Comparison of ENCODE assay signal across 24 cellular contexts in genomic region chr6:81896561-81896960, GRCh38.
A peak's percentile ranks its signal among the peaks of the same experiment; 100 is the strongest.
DNase-seq lines count a peak whose midpoint lies in the region; ATAC-seq and TF ChIP-seq lines count a peak whose summit lies in the region.
"Had no signal": no experiment of that assay in that cellular context is flagged by ENCODE, and none has a peak within 500 bp of the region (broad histone marks: within the 10 kb centered on the region; RNA-seq: fewer than 3 reads in every experiment).

No MANE protein-coding gene starts in this region.

- H2AFZ ChIP-seq in ACC112 (ENCODE audit: low read length, unreplicated experiment) (no peak overlapping the region), GM23248 (no peak overlapping the region)

- H3K27ac ChIP-seq in ACC112 (ENCODE audit: low read depth, low read length), result peak overlapping the region; percentile 53
- H3K27ac ChIP-seq in GM23248, result peak overlapping the region; percentile 49
- H3K27ac ChIP-seq in body of pancreas, result no peak overlapping the region
- H3K27ac ChIP-seq: BLaER1, epithelial cell of prostate, HL-60, psoas muscle had no signal

- peak overlapping the region in 1 of 5 experiments; percentile 18 for H3K4me3 Mint-ChIP-seq in brain
- H3K4me3 Mint-ChIP-seq in nephron progenitor cell, result no peak overlapping the region
- H3K4me3 Mint-ChIP-seq: activated CD8-positive, alpha-beta T cell treated with anti-CD3 and anti-CD28 coated beads, Interleukin-2, amount 10 ng/mL, durations not matched to agents 7 days and 5 days; activated naive CD8-positive, alpha-beta T cell had no signal

- peaks cover 41% of the 10 kb centered on the region for H3F3A ChIP-seq in GM23248 (ENCODE audit: insufficient read depth)

- H3K9me2 ChIP-seq in GM23248 (ENCODE audit: insufficient read depth), result no peaks in the 10 kb centered on the region

- intact Hi-C loops in posterior cingulate gyrus (cut with DNase I), result loop anchor here (10.0 kb wide), 1 partner anchor 142 kb away; the partner anchor contains the start of gene TENT5A
- intact Hi-C loops in body of pancreas (cut with DNase I), result no loop called here

- H3K36me3 ChIP-seq in ACC112 (ENCODE audit: insufficient read depth, low read length) (no peaks in the 10 kb centered on the region), GM23248 (ENCODE audit: low read depth) (no peaks in the 10 kb centered on the region), body of pancreas (replicated peaks in 1 of 2; ENCODE audit: insufficient read depth in 1 of 2, low read depth in 2 of 2) (no peaks in the 10 kb centered on the region)
- H3K36me3 ChIP-seq: ascending aorta, BLaER1, stomach, tibial artery had no signal

- no peaks in the 10 kb centered on the region for H4K20me1 ChIP-seq in GM23248 (ENCODE audit: insufficient read depth)
- H4K20me1 ChIP-seq: BLaER1 had no signal

- H3K9me3 Mint-ChIP-seq in brain, result peaks cover 0 to 5% (median 0%) of the 10 kb centered on the region in 5 experiments
- H3K9me3 Mint-ChIP-seq in nephron progenitor cell, result no peaks in the 10 kb centered on the region

- no peak overlapping the region for H3K9ac ChIP-seq in GM23248
- H3K9ac ChIP-seq: BLaER1 had no signal

- no peaks in the 10 kb centered on the region for H3K27me3 Mint-ChIP-seq in brain
- peaks cover 3% of the 10 kb centered on the region for H3K27me3 Mint-ChIP-seq in nephron progenitor cell (ENCODE audit: low read depth, poor library complexity)

- H3K79me2 ChIP-seq in ACC112 (ENCODE audit: control insufficient read depth, insufficient read depth, low read length, unreplicated experiment) (no peaks in the 10 kb centered on the region), GM23248 (ENCODE audit: insufficient read depth) (no peaks in the 10 kb centered on the region)

- H3K4me1 Mint-ChIP-seq in brain (peaks cover 10% of the 10 kb centered on the region), nephron progenitor cell (no peaks in the 10 kb centered on the region)

- peaks cover 33% of the 10 kb centered on the region for H3K4me1 ChIP-seq in ACC112 (ENCODE audit: control insufficient read depth, insufficient read depth, low read length, unreplicated experiment)
- H3K4me1 ChIP-seq in GM23248 (ENCODE audit: insufficient read depth), result peaks cover 60% of the 10 kb centered on the region
- H3K4me1 ChIP-seq in body of pancreas, result peaks cover 3% of the 10 kb centered on the region
- H3K4me1 ChIP-seq: BLaER1, psoas muscle had no signal

- no peak for TF ChIP-seq POLR2A in body of pancreas (IDR thresholded peaks at IDR 0.05)

- H3K27me3 ChIP-seq in ACC112 (ENCODE audit: insufficient read depth, low read length) (no peaks in the 10 kb centered on the region), GM23248 (replicated peaks; ENCODE audit: insufficient read depth) (no peaks in the 10 kb centered on the region), body of pancreas (no peaks in the 10 kb centered on the region)
- H3K27me3 ChIP-seq: ascending aorta, BLaER1, stomach, tibial artery had no signal

- WGBS in GM23248 (ENCODE audit: low coverage in 1 of 2, low lambda C conversion rate in 2 of 2, missing lambda C conversion rate in 2 of 2), 2 experiments, result 22 to 24% methylated on average over 2 of the region's 2 CpGs
- WGBS in body of pancreas, 2 donors, result 71 to 82% methylated on average over 2 of the region's 2 CpGs

- H3K4me3 ChIP-seq in ACC112 (ENCODE audit: low read depth, low read length) (no peak overlapping the region), GM23248 (no peak overlapping the region), body of pancreas (no peak overlapping the region)
- H3K4me3 ChIP-seq: ascending aorta, BLaER1, psoas muscle, stomach, tibial artery had no signal

- peak overlapping the region; percentile 26 for H3K4me2 ChIP-seq in GM23248 (ENCODE audit: unreplicated experiment)
- H3K4me2 ChIP-seq: BLaER1 had no signal

- TF ChIP-seq CTCF in brain (conservative IDR thresholded peaks at IDR 0.05) (no peak), nephron progenitor cell (IDR thresholded peaks at IDR 0.05) (no peak), body of pancreas (IDR thresholded peaks at IDR 0.05) (no peak)

- peak; percentile 67 for DNase-seq in GM23248
- DNase-seq in nephron progenitor cell, result no peak
- no peak for DNase-seq in posterior cingulate gyrus
- DNase-seq in body of pancreas, result no peak
- no peak for DNase-seq in MV-4-11 (lab: John Stamatoyannopoulos, UW)
- DNase-seq: activated CD8-positive, alpha-beta T cell treated with anti-CD3 and anti-CD28 coated beads, Interleukin-2, amount 10 ng/mL, durations not matched to agents 7 days and 5 days; effector CD4-positive, alpha-beta T cell; GF-D8; head of caudate nucleus; NCI-H1436 treated with DMSO at 0.1 percent for 48 hours; NCI-H2107; NCI-H446; psoas muscle; stomach; T-helper 2 cell; tibial artery had no signal

- peak overlapping the region in 3 of 5 experiments; percentile 29 to 76 (median 74) for H3K27ac Mint-ChIP-seq in brain
- H3K27ac Mint-ChIP-seq in nephron progenitor cell, result peak overlapping the region; percentile 46
- H3K27ac Mint-ChIP-seq: activated CD8-positive, alpha-beta T cell treated with anti-CD3 and anti-CD28 coated beads, Interleukin-2, amount 10 ng/mL, durations not matched to agents 7 days and 5 days; activated naive CD8-positive, alpha-beta T cell had no signal

- ATAC-seq in body of pancreas, result no peak
- ATAC-seq: activated CD8-positive, alpha-beta T cell treated with anti-CD3 and anti-CD28 coated beads, Interleukin-2, amount 10 ng/mL, durations not matched to agents 7 days and 5 days; HCT116; psoas muscle had no signal

- no peaks in the 10 kb centered on the region for H3K9me3 ChIP-seq in GM23248 (ENCODE audit: low read depth)
- no peaks in the 10 kb centered on the region for H3K9me3 ChIP-seq in body of pancreas
- H3K9me3 ChIP-seq: ascending aorta, BLaER1, psoas muscle, stomach, tibial artery had no signal

- H3K36me3 Mint-ChIP-seq in brain (no peaks in the 10 kb centered on the region), nephron progenitor cell (ENCODE audit: low read depth) (no peaks in the 10 kb centered on the region)
- H3K36me3 Mint-ChIP-seq: activated naive CD8-positive, alpha-beta T cell had no signal

- in situ Hi-C loops in GM23248 (cut with MboI), result no loop called here

Comparison
In these comparisons a context has a peak if more than half of its experiments do, and no peak if none do; other contexts are left out.
1. H3K27ac ChIP-seq: peak in ACC112 (single experiment) and GM23248 (single experiment); none in body of pancreas (0 of 4).